ENCODE assay signal across 16 cellular contexts in the genomic region with DNA sequence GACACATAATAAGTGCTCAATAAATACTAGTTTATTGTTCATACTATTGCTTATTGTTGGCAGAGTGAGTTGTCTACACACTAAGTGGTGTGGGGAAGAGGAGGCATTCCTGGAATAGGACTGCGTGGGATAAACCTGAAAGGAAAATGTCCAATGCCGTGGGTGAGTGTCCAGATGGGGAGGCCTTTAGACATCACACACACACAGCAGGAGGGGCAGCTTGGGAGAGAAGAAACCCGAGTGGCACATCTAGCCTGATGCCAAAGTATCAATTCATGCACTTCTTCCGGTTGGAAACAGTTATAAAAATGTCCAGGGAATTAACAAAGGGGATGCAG. TPM values are rescaled to one million over a fixed set of nuclear protein-coding genes. Genes with fewer than 3 reads are reported as not detected.
DNase-seq lines count a peak whose midpoint lies in the region; FAIRE-seq and TF ChIP-seq lines count a peak whose summit lies in the region.
"Had no signal": no experiment of that assay in that cellular context is flagged by ENCODE, and none has a peak within 500 bp of the region (broad histone marks: within the 10 kb centered on the region; RNA-seq: fewer than 3 reads in every experiment).

No MANE protein-coding gene starts in this region.

- no peak for TF ChIP-seq CTCF in MCF 10A (IDR thresholded peaks at IDR 0.05; ENCODE audit: unreplicated experiment)
- no peak for TF ChIP-seq CTCF in breast epithelium (IDR thresholded peaks at IDR 0.05)
- TF ChIP-seq CTCF in astrocyte (IDR thresholded peaks at IDR 0.05; ENCODE audit: insufficient read depth, low read depth, low read length) = no peak
- no peak for TF ChIP-seq CTCF in keratinocyte (optimal IDR thresholded peaks at IDR 0.05 in 1 of 3, IDR thresholded peaks at IDR 0.05 in 1 of 3, conservative IDR thresholded peaks at IDR 0.05 in 1 of 3; ENCODE audit: extremely low read depth in 1 of 3, insufficient read depth in 2 of 3, low read length in 3 of 3)
- no peak for TF ChIP-seq CTCF in OCI-LY7 (conservative IDR thresholded peaks at IDR 0.05; ENCODE audit: low read length)

- peak overlapping the region in 1 of 2 donors; percentile 61 for H3K27ac ChIP-seq in breast epithelium
- H3K27ac ChIP-seq in astrocyte (ENCODE audit: low read depth, low read length) = peak overlapping the region; percentile 96
- peak overlapping the region; percentile 63 for H3K27ac ChIP-seq in keratinocyte (ENCODE audit: control insufficient read depth, insufficient read depth, low read length)
- H3K27ac ChIP-seq in OCI-LY7 (ENCODE audit: low read depth, low read length, poor library complexity, severe bottlenecking) = no peak overlapping the region
- H3K27ac ChIP-seq: tibial nerve had no signal

- peak overlapping the region; percentile 73 for H3K4me2 ChIP-seq in astrocyte (ENCODE audit: low read length)
- peak overlapping the region; percentile 65 for H3K4me2 ChIP-seq in keratinocyte (ENCODE audit: control insufficient read depth, extremely low read depth, insufficient read depth, low read depth, low read length)
- no peak overlapping the region for H3K4me2 ChIP-seq in OCI-LY7 (ENCODE audit: low read length)

- DNase-seq in MCF 10A (ENCODE audit: unreplicated experiment) (no peak), breast epithelium (ENCODE audit: low spot score in 2 of 2) (no peak), astrocyte (ENCODE audit: low read depth) (peak; percentile 40), keratinocyte (ENCODE audit: low read depth, low spot score) (no peak), D341Med (ENCODE audit: low spot score) (no peak), HPDE6-E6E7 (ENCODE audit: extremely low spot score) (no peak), H54 (ENCODE audit: insufficient read length, low spot score) (no peak), OCI-LY7 (ENCODE audit: low spot score) (no peak)
- DNase-seq: activated T-cell treated with anti-CD3 and anti-CD28 coated beads, Interleukin-2, amount 50 U/mL, for 1 hour; effector CD8-positive, alpha-beta T cell; Karpas-422; midbrain; NCI-H446 treated with DMSO at 0.1 percent for 48 hours had no signal

- H3K36me3 Mint-ChIP-seq in MCF 10A (ENCODE audit: insufficient read depth, unreplicated experiment) (no peaks in the 10 kb centered on the region), astrocyte (ENCODE audit: low read depth, unreplicated experiment) (no peaks in the 10 kb centered on the region)
- H3K36me3 Mint-ChIP-seq: stimulated activated effector memory CD8-positive, alpha-beta T cell treated with anti-CD3 and anti-CD28 coated beads, Interleukin-12 subunit alpha, Interleukin-12 subunit beta, amount 100 ng/mL, for 72 hours had no signal

- intact Hi-C loops in MCF 10A (cut with micrococcal nuclease) (loop anchor here (1.0 kb wide), 2 partner anchors 24 to 28 kb away; partner anchors contain the start of gene CCN1), breast epithelium (cut with DNase I; ENCODE audit: low total_unique reads) (no loop called here), OCI-LY7 (cut with micrococcal nuclease; ENCODE audit: unreplicated experiment) (no loop called here)

- no peaks in the 10 kb centered on the region for H3K9me2 ChIP-seq in OCI-LY7 (ENCODE audit: insufficient read depth, low read length)

- H3K9ac ChIP-seq in astrocyte (ENCODE audit: low read length) (peak overlapping the region; percentile 82), keratinocyte (ENCODE audit: control insufficient read depth, extremely low read depth, insufficient read depth, low read length) (peak overlapping the region; percentile 39)

- H2AFZ ChIP-seq in astrocyte (ENCODE audit: low read depth, low read length) = no peak overlapping the region
- no peak overlapping the region for H2AFZ ChIP-seq in keratinocyte (ENCODE audit: control insufficient read depth, low read length)
- no peak overlapping the region for H2AFZ ChIP-seq in OCI-LY7 (ENCODE audit: low read length)

- POLR2A ChIA-PET in MCF 10A (lab: Yijun Ruan, JAX) (interaction anchor here (0.8 to 1.7 kb wide), 2 partner anchors 27 to 100 kb away, joined by 4 to 10 read pairs; partner anchors contain the start of genes CCN1 and ZNHIT6), OCI-LY7 (lab: Charles Lee) (no interaction called here)

- dilution Hi-C loops in keratinocyte (cut with MboI; ENCODE audit: extremely low pct_ligation_motif_present, low sequenced_read_pairs) = no loop called here

- H3K9me3 ChIP-seq in breast epithelium = no peaks in the 10 kb centered on the region
- H3K9me3 ChIP-seq in astrocyte (ENCODE audit: insufficient read depth, low read depth, low read length) = no peaks in the 10 kb centered on the region
- no peaks in the 10 kb centered on the region for H3K9me3 ChIP-seq in keratinocyte (ENCODE audit: control insufficient read depth, low read depth, low read length)
- no peaks in the 10 kb centered on the region for H3K9me3 ChIP-seq in OCI-LY7 (ENCODE audit: low read length)
- H3K9me3 ChIP-seq: tibial nerve had no signal

- no peaks in the 10 kb centered on the region for H4K20me1 ChIP-seq in astrocyte (ENCODE audit: insufficient read depth, low read length)
- no peaks in the 10 kb centered on the region for H4K20me1 ChIP-seq in keratinocyte (ENCODE audit: control insufficient read depth, extremely low read depth, insufficient read depth, low read length)
- no peaks in the 10 kb centered on the region for H4K20me1 ChIP-seq in OCI-LY7 (ENCODE audit: insufficient read depth, low read length)

- H3K4me3 ChIP-seq in breast epithelium (no peak overlapping the region), astrocyte (ENCODE audit: insufficient read depth, low read depth, low read length) (no peak overlapping the region), keratinocyte (ENCODE audit: control insufficient read depth in 2 of 3, extremely low read depth in 1 of 3, insufficient read depth in 2 of 3, low read depth in 1 of 3, low read length in 3 of 3) (peak overlapping the region in 1 of 3 experiments; percentile 23), OCI-LY7 (ENCODE audit: low read depth, low read length, poor library complexity, severe bottlenecking) (no peak overlapping the region)
- H3K4me3 ChIP-seq: tibial nerve had no signal

- H3K4me1 Mint-ChIP-seq in MCF 10A (ENCODE audit: insufficient read depth, unreplicated experiment) (peaks cover 43% of the 10 kb centered on the region), astrocyte (ENCODE audit: low read depth, unreplicated experiment) (peaks cover 76% of the 10 kb centered on the region)
- H3K4me1 Mint-ChIP-seq: stimulated activated effector memory CD8-positive, alpha-beta T cell treated with anti-CD3 and anti-CD28 coated beads, Interleukin-12 subunit alpha, Interleukin-12 subunit beta, amount 100 ng/mL, for 72 hours had no signal

- H3K79me2 ChIP-seq in astrocyte (ENCODE audit: insufficient read depth, low read length) (no peaks in the 10 kb centered on the region), keratinocyte (ENCODE audit: control insufficient read depth, insufficient read depth, low read length) (no peaks in the 10 kb centered on the region), OCI-LY7 (ENCODE audit: insufficient read depth, low read depth, low read length) (no peaks in the 10 kb centered on the region)

- no peak overlapping the region for H3K4me3 Mint-ChIP-seq in MCF 10A (ENCODE audit: unreplicated experiment)
- H3K4me3 Mint-ChIP-seq in astrocyte (ENCODE audit: unreplicated experiment) = peak overlapping the region; percentile 48
- H3K4me3 Mint-ChIP-seq: activated naive CD8-positive, alpha-beta T cell; stimulated activated effector memory CD8-positive, alpha-beta T cell treated with anti-CD3 and anti-CD28 coated beads, Interleukin-12 subunit alpha, Interleukin-12 subunit beta, amount 100 ng/mL, for 72 hours had no signal

- CTCF ChIA-PET in MCF 10A (lab: Yijun Ruan, JAX) = interaction anchor here (1.2 kb wide), 1 partner anchor 28 kb away, joined by 4 read pairs; no protein-coding TSS in a partner anchor
- CTCF ChIA-PET in OCI-LY7 (lab: Charles Lee; ENCODE audit: unreplicated experiment) = no interaction called here

- H3K36me3 ChIP-seq in breast epithelium (no peaks in the 10 kb centered on the region), astrocyte (ENCODE audit: insufficient read depth, low read length) (no peaks in the 10 kb centered on the region), keratinocyte (ENCODE audit: control insufficient read depth in 2 of 2, extremely low read depth in 1 of 2, insufficient read depth in 2 of 2, low read length in 2 of 2) (no peaks in the 10 kb centered on the region), OCI-LY7 (ENCODE audit: insufficient read depth, low read length) (no peaks in the 10 kb centered on the region)
- H3K36me3 ChIP-seq: tibial nerve had no signal

- H3K9me1 ChIP-seq in keratinocyte (ENCODE audit: control insufficient read depth, extremely low read depth, insufficient read depth, low read length) = no peaks in the 10 kb centered on the region

- H3K9me3 Mint-ChIP-seq in MCF 10A (ENCODE audit: unreplicated experiment) (no peaks in the 10 kb centered on the region), astrocyte (ENCODE audit: unreplicated experiment) (no peaks in the 10 kb centered on the region)
- H3K9me3 Mint-ChIP-seq: stimulated activated effector memory CD8-positive, alpha-beta T cell treated with anti-CD3 and anti-CD28 coated beads, Interleukin-12 subunit alpha, Interleukin-12 subunit beta, amount 100 ng/mL, for 72 hours had no signal

- FAIRE-seq in astrocyte (lab: Jason Lieb, UNC) = no peak
- peak; percentile 79 for FAIRE-seq in keratinocyte (lab: Jason Lieb, UNC)
- FAIRE-seq in H54 (lab: Jason Lieb, UNC) = no peak

- H3K4me1 ChIP-seq in breast epithelium = peaks cover 6 to 18% of the 10 kb centered on the region in 2 donors
- peaks cover 48% of the 10 kb centered on the region for H3K4me1 ChIP-seq in astrocyte (ENCODE audit: insufficient read depth, low read length)
- peaks cover 46% of the 10 kb centered on the region for H3K4me1 ChIP-seq in keratinocyte (ENCODE audit: control insufficient read depth, extremely low read depth, insufficient read depth, low read length)
- no peaks in the 10 kb centered on the region for H3K4me1 ChIP-seq in OCI-LY7 (ENCODE audit: insufficient read depth, low read length, poor library complexity, severe bottlenecking)

- BruUV-seq in MCF 10A (replicated peaks; lab: Mats Ljungman, UMichigan) = no TSS peak
- BruUV-seq in OCI-LY7 (replicated peaks; lab: Mats Ljungman, UMichigan) = no TSS peak

- H3K27me3 Mint-ChIP-seq in MCF 10A (ENCODE audit: insufficient read depth, unreplicated experiment) (no peaks in the 10 kb centered on the region), astrocyte (ENCODE audit: low read depth, unreplicated experiment) (no peaks in the 10 kb centered on the region)
- H3K27me3 Mint-ChIP-seq: activated naive CD8-positive, alpha-beta T cell had no signal

- H3K27ac Mint-ChIP-seq in MCF 10A (ENCODE audit: low read depth, unreplicated experiment) (peak overlapping the region; percentile 65), astrocyte (ENCODE audit: unreplicated experiment) (peak overlapping the region; percentile 98)
- H3K27ac Mint-ChIP-seq: activated naive CD8-positive, alpha-beta T cell; stimulated activated effector memory CD8-positive, alpha-beta T cell treated with anti-CD3 and anti-CD28 coated beads, Interleukin-12 subunit alpha, Interleukin-12 subunit beta, amount 100 ng/mL, for 72 hours had no signal

- H3K27me3 ChIP-seq in breast epithelium (no peaks in the 10 kb centered on the region), astrocyte (ENCODE audit: insufficient read depth, low read length) (no peaks in the 10 kb centered on the region), keratinocyte (ENCODE audit: control insufficient read depth, extremely low read depth, insufficient read depth, low read length) (no peaks in the 10 kb centered on the region)
- H3K27me3 ChIP-seq: tibial nerve had no signal

- TF ChIP-seq POLR2A in breast epithelium (IDR thresholded peaks at IDR 0.05) (no peak), H54 (IDR thresholded peaks at IDR 0.05; ENCODE audit: low read depth, low read length) (no peak)

RNA-seq across cellular contexts. Expression of gene CCN1, which starts 27.3 kb away (rescaled TPM):
- total RNA-seq in MCF 10A (2022) = 37.3 and 90.2 TPM in 2 replicates
- 100 to 1,000 TPM; 109 to 243 (median 110) TPM for total RNA-seq in breast epithelium
- total RNA-seq in astrocyte = 624 and 672 TPM in 2 replicates
- 77.2 to 238 TPM (median 95.2 TPM) in 3 replicates for polyA plus RNA-seq in keratinocyte
- polyA plus RNA-seq in keratinocyte (2011; ENCODE audit: low read depth) = 58.9 TPM
- polyA plus RNA-seq in keratinocyte (2011; cell fraction: cytosol; rRNA removed) = 74.0 and 77.9 TPM in 2 replicates
- polyA plus RNA-seq in keratinocyte (2011; cell fraction: nucleus; rRNA removed) = 520 and 553 TPM in 2 replicates
- 186 and 227 TPM in 2 replicates for polyA plus RNA-seq in keratinocyte (2012; ENCODE audit: low replicate concordance)
- polyA minus RNA-seq in keratinocyte = 54.3 to 160 TPM (median 85.0 TPM) in 3 replicates
- 143 TPM for polyA minus RNA-seq in keratinocyte (2011; cell fraction: cytosol; rRNA and poly(A)+ RNA removed)
- 180 and 278 TPM in 2 replicates for polyA minus RNA-seq in keratinocyte (2011; cell fraction: nucleus; rRNA and poly(A)+ RNA removed)
- not detected in 2 replicates for total RNA-seq in OCI-LY7 (2014; rRNA removed; shearing (Covaris generic))
- total RNA-seq in OCI-LY7 (2022) = 0.23 TPM in 1 of 2 replicates, not detected in the other

Comparison
In these comparisons a context has a peak if more than half of its experiments do, and no peak if none do; other contexts are left out.
1. RNA of gene CCN1, which starts 27.3 kb away (total RNA-seq): 624 to 672 TPM in astrocyte, 109 to 243 TPM in breast epithelium and 37.3 to 90.2 TPM in MCF 10A; 0.23 TPM in OCI-LY7; every median in the first group is over 10 times any median in the second.